In the genomic region with DNA sequence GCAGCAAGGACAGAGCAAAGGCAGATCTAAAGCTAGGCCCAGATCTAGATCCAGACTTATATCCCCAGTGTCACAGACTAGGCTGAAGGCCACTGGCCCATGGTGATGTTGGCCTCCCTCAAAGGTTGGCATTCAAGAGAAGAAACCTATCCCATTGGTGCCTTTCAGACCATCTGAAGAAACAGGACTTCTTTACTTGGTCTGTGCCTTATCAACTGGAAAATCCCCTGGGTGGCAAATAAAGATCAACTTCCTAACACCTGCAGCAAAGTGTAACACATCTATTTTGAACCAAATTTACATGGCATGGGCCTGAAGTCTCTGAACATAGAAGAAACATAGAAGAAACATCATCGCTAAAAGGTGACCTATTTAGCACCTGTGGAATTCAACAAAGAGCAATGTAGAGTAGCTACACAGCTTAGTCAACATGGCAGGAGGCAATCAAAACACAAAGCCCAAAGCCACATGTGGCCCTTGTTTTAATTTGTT, we compare ENCODE assay signal across 24 cellular contexts. TPM values are rescaled to one million over a fixed set of nuclear protein-coding genes. Genes with fewer than 3 reads are reported as not detected.
DNase-seq lines count a peak whose midpoint lies in the region; ATAC-seq and TF ChIP-seq lines count a peak whose summit lies in the region.
"Had no signal": no experiment of that assay in that cellular context is flagged by ENCODE, and none has a peak within 500 bp of the region (broad histone marks: within the 10 kb centered on the region; RNA-seq: fewer than 3 reads in every experiment).

No MANE protein-coding gene starts in this region.

- H3K4me3 ChIP-seq in SU-DHL-6 (ENCODE audit: insufficient read depth, low read length, poor library complexity, severe bottlenecking) = no peak overlapping the region
- H3K4me3 ChIP-seq in trophoblast cell (ENCODE audit: low read depth, low read length) = no peak overlapping the region
- H3K4me3 ChIP-seq: dorsolateral prefrontal cortex, neural progenitor cell had no signal

- no peaks in the 10 kb centered on the region for H3K27me3 Mint-ChIP-seq in effector memory CD8-positive, alpha-beta T cell
- H3K27me3 Mint-ChIP-seq: activated naive CD4-positive, alpha-beta T cell treated with anti-CD3 and anti-CD28 coated beads, Interleukin-2, amount 10 ng/mL, durations not matched to agents 7 days and 5 days; CD4-positive, alpha-beta memory T cell; central memory CD8-positive, alpha-beta T cell had no signal

- H3K9me3 ChIP-seq in SU-DHL-6 (ENCODE audit: insufficient read depth, low read length) = no peaks in the 10 kb centered on the region
- H3K9me3 ChIP-seq in trophoblast cell (ENCODE audit: insufficient read depth, low read depth, low read length) = peaks cover 2% of the 10 kb centered on the region

- ATAC-seq in GM18867 (IDR thresholded peaks at IDR 0.05; ENCODE audit: unreplicated experiment) (peak; percentile 18), HG02678 (IDR thresholded peaks at IDR 0.05; ENCODE audit: unreplicated experiment) (peak; percentile 38), HG03196 (IDR thresholded peaks at IDR 0.05; ENCODE audit: unreplicated experiment) (no peak), GM18858 (IDR thresholded peaks at IDR 0.05; ENCODE audit: unreplicated experiment) (no peak)
- no peak for ATAC-seq in effector memory CD8-positive, alpha-beta T cell (replicated peaks)
- ATAC-seq: activated T-cell treated with anti-CD3 and anti-CD28 coated beads, Interleukin-2, amount 50 U/mL, for 72 hours; HCT116; HepG2; PC-3 had no signal

- H3K79me2 ChIP-seq in SU-DHL-6 (ENCODE audit: insufficient read depth, low read length) = no peaks in the 10 kb centered on the region
- no peaks in the 10 kb centered on the region for H3K79me2 ChIP-seq in trophoblast cell (ENCODE audit: control insufficient read depth, insufficient read depth, low read length, poor library complexity)

- no peak overlapping the region for H3K18ac ChIP-seq in trophoblast cell (ENCODE audit: low read length)

- no peak for DNase-seq in trophoblast cell
- DNase-seq in effector memory CD8-positive, alpha-beta T cell = no peak
- no peak for DNase-seq in activated naive CD4-positive, alpha-beta T cell treated with anti-CD3 and anti-CD28 coated beads, Interleukin-2, amount 50 U/mL, for 16 hours
- DNase-seq: activated CD4-positive, alpha-beta T cell treated with anti-CD3 and anti-CD28 coated beads for 1 hour; activated naive CD4-positive, alpha-beta T cell treated with anti-CD3 and anti-CD28 coated beads, Interleukin-2, amount 10 ng/mL, durations not matched to agents 7 days and 5 days; activated T-cell treated with anti-CD3 and anti-CD28 coated beads, Interleukin-2, amount 50 U/mL, for 72 hours; anterior cingulate cortex; CD4-positive, alpha-beta memory T cell; dorsolateral prefrontal cortex; NCI-H1105; NCI-H2081; PC-3; SHP77; T-helper 1 cell had no signal

- H2AK5ac ChIP-seq in trophoblast cell (ENCODE audit: low read length) = no peak overlapping the region

- H3K4me2 ChIP-seq in SU-DHL-6 (ENCODE audit: low read depth, low read length, poor library complexity, severe bottlenecking) (no peak overlapping the region), trophoblast cell (ENCODE audit: low read length) (no peak overlapping the region)
- H3K4me2 ChIP-seq: neural progenitor cell had no signal

- H3K4me1 ChIP-seq in trophoblast cell (ENCODE audit: control insufficient read depth in 1 of 2, insufficient read depth in 2 of 2, low read length in 2 of 2) = peaks cover 0 to 5% of the 10 kb centered on the region in 2 experiments

- no peaks in the 10 kb centered on the region for H3K27me3 ChIP-seq in SU-DHL-6 (ENCODE audit: low read length)
- no peaks in the 10 kb centered on the region for H3K27me3 ChIP-seq in trophoblast cell (ENCODE audit: insufficient read depth, low read length)
- H3K27me3 ChIP-seq: dorsolateral prefrontal cortex, neural progenitor cell had no signal

- H3K36me3 ChIP-seq in SU-DHL-6 (ENCODE audit: low read length) (peaks cover 10% of the 10 kb centered on the region; the same call in 1 of the 2 replicates), trophoblast cell (ENCODE audit: control insufficient read depth in 1 of 2, insufficient read depth in 2 of 2, low read length in 2 of 2) (no peaks in the 10 kb centered on the region)
- H3K36me3 ChIP-seq: neural progenitor cell had no signal

- peak overlapping the region; percentile 27 for H2BK12ac ChIP-seq in trophoblast cell (ENCODE audit: low read length)

- TF ChIP-seq CTCF in SU-DHL-6 (IDR thresholded peaks at IDR 0.05; ENCODE audit: insufficient read depth, low read length, poor library complexity, severe bottlenecking) = no peak

- no peak overlapping the region for H2BK5ac ChIP-seq in trophoblast cell (ENCODE audit: low read depth, low read length, poor library complexity)

- H3K9me2 ChIP-seq in SU-DHL-6 (replicated peaks; ENCODE audit: insufficient read depth, low read length) = no peaks in the 10 kb centered on the region

- H3F3A ChIP-seq in SU-DHL-6 (ENCODE audit: insufficient read depth) = no peaks in the 10 kb centered on the region

- no peaks in the 10 kb centered on the region for H3K4me1 Mint-ChIP-seq in effector memory CD8-positive, alpha-beta T cell (ENCODE audit: low read depth in 2 of 2)
- H3K4me1 Mint-ChIP-seq: activated naive CD4-positive, alpha-beta T cell treated with anti-CD3 and anti-CD28 coated beads, Interleukin-2, amount 10 ng/mL, durations not matched to agents 7 days and 5 days; CD4-positive, alpha-beta memory T cell; central memory CD8-positive, alpha-beta T cell had no signal

- H3K4me3 Mint-ChIP-seq in effector memory CD8-positive, alpha-beta T cell = no peak overlapping the region
- H3K4me3 Mint-ChIP-seq: activated naive CD4-positive, alpha-beta T cell treated with anti-CD3 and anti-CD28 coated beads, Interleukin-2, amount 10 ng/mL, durations not matched to agents 7 days and 5 days; activated T-cell treated with anti-CD3 and anti-CD28 coated beads, Interleukin-2, amount 50 U/mL, for 72 hours; CD4-positive, alpha-beta memory T cell; central memory CD8-positive, alpha-beta T cell; neural progenitor cell had no signal

- no peak overlapping the region for H3K4ac ChIP-seq in trophoblast cell (ENCODE audit: low read depth, low read length)

- no peak overlapping the region for H3K23ac ChIP-seq in trophoblast cell (ENCODE audit: low read length)

- H3K79me1 ChIP-seq in trophoblast cell (ENCODE audit: low read length) = no peaks in the 10 kb centered on the region

- H4K12ac ChIP-seq in trophoblast cell (ENCODE audit: low read depth, low read length) = no peak overlapping the region

- no peak overlapping the region for H4K91ac ChIP-seq in trophoblast cell (ENCODE audit: low read depth, low read length)

- no peaks in the 10 kb centered on the region for H4K20me1 ChIP-seq in SU-DHL-6 (ENCODE audit: low read depth, low read length)

- no peak overlapping the region for H4K8ac ChIP-seq in trophoblast cell (ENCODE audit: low read depth, low read length)

- no peaks in the 10 kb centered on the region for H3K9me3 Mint-ChIP-seq in effector memory CD8-positive, alpha-beta T cell
- H3K9me3 Mint-ChIP-seq: activated naive CD4-positive, alpha-beta T cell treated with anti-CD3 and anti-CD28 coated beads, Interleukin-2, amount 10 ng/mL, durations not matched to agents 7 days and 5 days; central memory CD8-positive, alpha-beta T cell had no signal

- no peak overlapping the region for H3K14ac ChIP-seq in trophoblast cell (ENCODE audit: low read length)

- H3K9ac ChIP-seq in SU-DHL-6 (ENCODE audit: low read length) (no peak overlapping the region), trophoblast cell (ENCODE audit: low read length) (no peak overlapping the region)
- H3K9ac ChIP-seq: neural progenitor cell had no signal

- no CpG with 5 or more reads among the region's 1 CpG for WGBS in trophoblast cell (ENCODE audit: extremely low coverage, insufficient coverage, insufficient read length)

- H3K27ac ChIP-seq in SU-DHL-6 (ENCODE audit: low read depth, low read length) (peak overlapping the region; percentile 22; the same call in 1 of the 2 replicates), trophoblast cell (ENCODE audit: low read depth, low read length) (no peak overlapping the region)
- H3K27ac ChIP-seq: dorsolateral prefrontal cortex, HL-60, neural progenitor cell had no signal

- no peak overlapping the region for H3K27ac Mint-ChIP-seq in effector memory CD8-positive, alpha-beta T cell
- H3K27ac Mint-ChIP-seq: activated naive CD4-positive, alpha-beta T cell treated with anti-CD3 and anti-CD28 coated beads, Interleukin-2, amount 10 ng/mL, durations not matched to agents 7 days and 5 days; activated T-cell treated with anti-CD3 and anti-CD28 coated beads, Interleukin-2, amount 50 U/mL, for 72 hours; neural progenitor cell had no signal

- no peak overlapping the region for H2AFZ ChIP-seq in SU-DHL-6 (ENCODE audit: low read depth, low read length, severe bottlenecking)
- H2AFZ ChIP-seq in trophoblast cell (ENCODE audit: insufficient read depth, low read length, poor library complexity) = no peak overlapping the region
- H2AFZ ChIP-seq: neural progenitor cell had no signal

- H2BK120ac ChIP-seq in trophoblast cell (ENCODE audit: insufficient read depth, low read length, poor library complexity) = no peak overlapping the region

- peaks cover 5% of the 10 kb centered on the region for H3K36me3 Mint-ChIP-seq in effector memory CD8-positive, alpha-beta T cell (ENCODE audit: insufficient read depth)

RNA-seq across cellular contexts. Expression of a gene that starts 35.8 kb away (rescaled TPM):
- 7.5 and 8.0 TPM in 2 replicates for polyA plus RNA-seq in trophoblast cell (2013)

RNA-seq across cellular contexts. Expression of a gene that starts 35.9 kb away (rescaled TPM):
- polyA plus RNA-seq in trophoblast cell (2013) = 20.3 and 21.3 TPM in 2 replicates

Comparison
In these comparisons a context has a peak if more than half of its experiments do, and no peak if none do; other contexts are left out.
1. ATAC-seq: peak in GM18867 (single experiment) and HG02678 (single experiment); none in effector memory CD8-positive, alpha-beta T cell (single experiment), HG03196 (single experiment) and GM18858 (single experiment).